Comparison of ENCODE assay signal across 14 cellular contexts in the genomic region with DNA sequence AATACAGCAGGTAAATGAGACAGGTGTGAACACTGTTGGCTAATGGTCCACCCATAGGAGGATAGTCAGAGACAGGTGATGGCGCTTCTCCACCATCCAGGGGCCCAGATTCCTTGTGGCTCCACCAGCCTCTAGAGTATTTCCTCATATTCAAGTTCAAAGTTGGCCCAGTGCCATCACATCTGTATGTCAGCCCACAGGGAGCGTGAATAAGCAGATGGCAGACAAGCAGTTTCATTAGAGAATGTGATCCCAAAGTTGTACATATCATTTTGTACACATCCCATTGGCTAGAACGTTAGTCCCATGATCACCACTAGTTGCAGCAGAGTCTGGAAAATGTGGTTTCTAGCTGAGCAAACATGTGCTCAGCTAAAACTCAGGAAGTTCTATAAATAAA. TPM values are rescaled to one million over a fixed set of nuclear protein-coding genes. Genes with fewer than 3 reads are reported as not detected.
A peak's percentile ranks its signal among the peaks of the same experiment; 100 is the strongest.
DNase-seq lines count a peak whose midpoint lies in the region; ATAC-seq and TF ChIP-seq lines count a peak whose summit lies in the region.
"Had no signal": no experiment of that assay in that cellular context is flagged by ENCODE, and none has a peak within 500 bp of the region (broad histone marks: within the 10 kb centered on the region; RNA-seq: fewer than 3 reads in every experiment).

No MANE protein-coding gene starts in this region.

- intact Hi-C loops in activated CD8-positive, alpha-beta T cell treated with anti-CD3 and anti-CD28 coated beads for 36 hours (cut with micrococcal nuclease), result no loop called here
- intact Hi-C loops in left ventricle myocardium superior (cut with micrococcal nuclease), result no loop called here

- no peak overlapping the region for H3K4me3 Mint-ChIP-seq in activated CD8-positive, alpha-beta T cell treated with anti-CD3 and anti-CD28 coated beads for 36 hours
- no peak overlapping the region for H3K4me3 Mint-ChIP-seq in HFFc6
- H3K4me3 Mint-ChIP-seq: activated CD8-positive, alpha-beta T cell treated with anti-CD3 and anti-CD28 coated beads, Interleukin-2, amount 10 ng/mL, durations not matched to agents 7 days and 5 days; central memory CD8-positive, alpha-beta T cell; GM23338 had no signal

- peaks cover 3% of the 10 kb centered on the region for H3K9me3 Mint-ChIP-seq in activated CD8-positive, alpha-beta T cell treated with anti-CD3 and anti-CD28 coated beads for 36 hours
- H3K9me3 Mint-ChIP-seq in HFFc6, result peaks cover 7% of the 10 kb centered on the region; the same call in 1 of the 2 replicates
- H3K9me3 Mint-ChIP-seq: GM23338 had no signal

- H3K36me3 Mint-ChIP-seq in activated CD8-positive, alpha-beta T cell treated with anti-CD3 and anti-CD28 coated beads for 36 hours (ENCODE audit: low read depth), result no peaks in the 10 kb centered on the region
- no peaks in the 10 kb centered on the region; the same call in 1 of the 2 replicates for H3K36me3 Mint-ChIP-seq in HFFc6 (ENCODE audit: low read depth)

- no peak for ATAC-seq in activated CD8-positive, alpha-beta T cell treated with anti-CD3 and anti-CD28 coated beads for 36 hours
- ATAC-seq in left ventricle myocardium superior, result no peak
- ATAC-seq: activated CD8-positive, alpha-beta T cell treated with anti-CD3 and anti-CD28 coated beads, Interleukin-2, amount 10 ng/mL, durations not matched to agents 7 days and 5 days; GM23338 had no signal

- H3K27me3 Mint-ChIP-seq in activated CD8-positive, alpha-beta T cell treated with anti-CD3 and anti-CD28 coated beads for 36 hours, result peaks cover 30% of the 10 kb centered on the region
- peaks cover 4% of the 10 kb centered on the region for H3K27me3 Mint-ChIP-seq in HFFc6 (ENCODE audit: insufficient read depth)

- POLR2A ChIA-PET in activated CD8-positive, alpha-beta T cell treated with anti-CD3 and anti-CD28 coated beads for 36 hours (lab: Charles Lee), result interaction anchor here (0.6 kb wide), 1 partner anchor 57 kb away, joined by 3 read pairs; no protein-coding TSS in a partner anchor

- no peak overlapping the region for H3K27ac Mint-ChIP-seq in activated CD8-positive, alpha-beta T cell treated with anti-CD3 and anti-CD28 coated beads for 36 hours
- H3K27ac Mint-ChIP-seq in HFFc6, result no peak overlapping the region
- H3K27ac Mint-ChIP-seq: activated CD8-positive, alpha-beta T cell treated with anti-CD3 and anti-CD28 coated beads, Interleukin-2, amount 10 ng/mL, durations not matched to agents 7 days and 5 days; GM23338 had no signal

- DNase-seq in NCI-H2196 (lab: John Stamatoyannopoulos, UW; ENCODE audit: unreplicated experiment), result peak; percentile 4
- no peak for DNase-seq in NCI-H2196 treated with DMSO at 0.1 percent for 48 hours (lab: John Stamatoyannopoulos, UW; ENCODE audit: unreplicated experiment)
- DNase-seq in M059J (ENCODE audit: low read depth), result peak; percentile 3
- DNase-seq in iris pigment epithelial cell (ENCODE audit: low read depth), result peak; percentile 19
- no peak for DNase-seq in activated CD8-positive, alpha-beta T cell treated with anti-CD3 and anti-CD28 coated beads for 36 hours
- DNase-seq in left ventricle myocardium superior, result no peak
- no peak for DNase-seq in HFFc6
- DNase-seq: activated CD8-positive, alpha-beta T cell treated with anti-CD3 and anti-CD28 coated beads, Interleukin-2, amount 10 ng/mL, durations not matched to agents 7 days and 5 days; NCI-H187 had no signal

- no peaks in the 10 kb centered on the region for H3K4me1 Mint-ChIP-seq in activated CD8-positive, alpha-beta T cell treated with anti-CD3 and anti-CD28 coated beads for 36 hours (ENCODE audit: low read depth)
- no peaks in the 10 kb centered on the region for H3K4me1 Mint-ChIP-seq in HFFc6 (ENCODE audit: low read depth)
- H3K4me1 Mint-ChIP-seq: central memory CD8-positive, alpha-beta T cell had no signal

- CTCF ChIA-PET in activated CD8-positive, alpha-beta T cell treated with anti-CD3 and anti-CD28 coated beads for 36 hours (lab: Charles Lee), result no interaction called here

- TF ChIP-seq CTCF in VCaP (conservative IDR thresholded peaks at IDR 0.05) (0 out of 2 replicates have a peak, but pooled peaks have one; percentile 12), HFFc6 (IDR thresholded peaks at IDR 0.05) (no peak)
- no peak for TF ChIP-seq CTCF in activated CD8-positive, alpha-beta T cell treated with anti-CD3 and anti-CD28 coated beads for 36 hours (IDR thresholded peaks at IDR 0.05)

- peak overlapping the region; percentile 34; the same call in 1 of the 2 replicates for H3K27ac ChIP-seq in VCaP
- H3K27ac ChIP-seq: epithelial cell of prostate, prostate gland had no signal

RNA-seq across cellular contexts. Expression of gene CWF19L2, which starts 11.0 kb away (rescaled TPM):
- total RNA-seq in M059J (2014; rRNA removed; shearing (Covaris generic)), result 7.8 TPM in 2 replicates
- total RNA-seq in activated CD8-positive, alpha-beta T cell treated with anti-CD3 and anti-CD28 coated beads for 36 hours, result 10 to 100 TPM; 11.9 to 13.6 TPM
- total RNA-seq in left ventricle myocardium superior, result 9.5 TPM
- total RNA-seq in HFFc6 (2021; fragmentation: NEBNext Ultra II Directional; extraction: Animal tissue kit (Norgen Biotek cat#: 25700)), result 1 to 10 TPM; 6.0 to 7.3 (median 6.7) TPM

Comparison
In these comparisons a context has a peak if more than half of its experiments do, and no peak if none do; other contexts are left out.
1. DNase-seq: peak in NCI-H2196 (single experiment), M059J (single experiment) and iris pigment epithelial cell (single experiment); none in NCI-H2196 treated with DMSO at 0.1 percent for 48 hours (single experiment), activated CD8-positive, alpha-beta T cell treated with anti-CD3 and anti-CD28 coated beads for 36 hours (single experiment), left ventricle myocardium superior (single experiment) and HFFc6 (single experiment).